8 cellular contexts compared by ENCODE assay signal in the genomic region with DNA sequence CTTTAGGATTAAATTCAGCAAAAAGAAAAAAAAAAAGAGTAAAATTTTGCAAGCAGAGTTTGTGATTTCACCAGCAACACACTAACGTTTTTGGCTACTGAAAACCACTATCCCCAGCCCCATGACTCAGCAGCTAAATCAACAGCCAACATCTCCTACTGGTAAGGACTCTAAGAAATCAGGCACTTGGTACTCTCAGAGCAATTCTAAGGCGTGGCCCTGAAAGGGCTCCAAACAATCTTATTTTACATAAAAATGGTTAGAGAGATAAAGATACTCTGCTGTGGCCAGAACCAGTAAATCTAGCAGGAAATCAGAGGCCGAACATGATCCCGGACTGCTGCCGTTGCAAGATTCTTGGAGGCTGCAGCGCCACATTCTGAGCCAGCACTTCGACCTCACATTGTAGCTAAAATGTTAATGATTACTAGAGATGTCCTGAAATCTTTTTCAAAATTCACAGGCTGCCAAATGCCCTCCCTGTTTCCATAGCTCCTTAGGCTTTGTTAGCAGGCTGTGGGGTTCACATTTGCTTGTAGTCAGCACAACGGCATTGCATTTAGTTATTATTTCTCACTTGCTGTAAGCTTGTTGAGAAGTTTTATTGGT. TPM values are rescaled to one million over a fixed set of nuclear protein-coding genes. Genes with fewer than 3 reads are reported as not detected.
DNase-seq lines count a peak whose midpoint lies in the region; ATAC-seq and TF ChIP-seq lines count a peak whose summit lies in the region.

No MANE protein-coding gene starts in this region.

- H3K9me3 ChIP-seq in subcutaneous abdominal adipose tissue (ENCODE audit: control insufficient read depth in 5 of 5, low read length in 5 of 5): no peaks in the 10 kb centered on the region

- H3K4me1 ChIP-seq in subcutaneous abdominal adipose tissue (ENCODE audit: control insufficient read depth in 5 of 5, insufficient read depth in 5 of 5, low read length in 5 of 5): peaks cover 9 to 60% (median 42%) of the 10 kb centered on the region in 5 donors

- H3K27me3 ChIP-seq in subcutaneous abdominal adipose tissue (ENCODE audit: control insufficient read depth in 5 of 5, insufficient read depth in 4 of 5, low read length in 5 of 5): no peaks in the 10 kb centered on the region

- peaks cover 0 to 3% (median 0%) of the 10 kb centered on the region in 5 donors for H3K36me3 ChIP-seq in subcutaneous abdominal adipose tissue (ENCODE audit: control insufficient read depth in 5 of 5, insufficient read depth in 5 of 5, low read length in 5 of 5)

- intact Hi-C loops in left colon (cut with DNase I, micrococcal nuclease): no loop called here

- ATAC-seq in left colon (peak; percentile 25), HG02588 (IDR thresholded peaks at IDR 0.05; ENCODE audit: unreplicated experiment) (no peak)

- TF ChIP-seq CTCF in AG10803 (conservative IDR thresholded peaks at IDR 0.05; ENCODE audit: low read length) (peak; percentile 16; the same call in 1 of the 2 replicates), cardiac fibroblast (IDR thresholded peaks at IDR 0.05; ENCODE audit: low read depth, low read length) (no peak)

- H3K27ac ChIP-seq in subcutaneous abdominal adipose tissue (ENCODE audit: low read depth, low read length): peak overlapping the region; percentile 99

- H3K4me3 ChIP-seq in AG10803 (ENCODE audit: low read length): peak overlapping the region; percentile 3
- peak overlapping the region in 1 of 2 donors; percentile 95 for H3K4me3 ChIP-seq in cardiac fibroblast (replicated peaks in 1 of 2; ENCODE audit: low read depth in 2 of 2, low read length in 2 of 2)
- peak overlapping the region in 2 of 5 donors; percentile 31 to 92 for H3K4me3 ChIP-seq in subcutaneous abdominal adipose tissue (ENCODE audit: low read depth in 1 of 5, low read length in 5 of 5)

- DNase-seq in AG10803 (ENCODE audit: low read depth) (peak; percentile 99), GOT3 (lab: John Stamatoyannopoulos, UW) (peak; percentile 22), SHP77 (lab: John Stamatoyannopoulos, UW) (peak; percentile 43 to 55), cardiac fibroblast (ENCODE audit: low read depth in 2 of 2) (peak; percentile 98), left colon (peak; percentile 60 to 67), putamen (ENCODE audit: low spot score) (no peak)

- peak overlapping the region in 2 of 5 donors; percentile 92 to 99 for H3K9ac ChIP-seq in subcutaneous abdominal adipose tissue (ENCODE audit: low read length in 5 of 5)

RNA-seq across cellular contexts. Expression of a gene that starts 1.7 kb away (rescaled TPM):
- total RNA-seq in left colon: 100 to 1,000 TPM; 484 to 601 TPM
